9 cellular contexts compared by ENCODE assay signal in the genomic region with DNA sequence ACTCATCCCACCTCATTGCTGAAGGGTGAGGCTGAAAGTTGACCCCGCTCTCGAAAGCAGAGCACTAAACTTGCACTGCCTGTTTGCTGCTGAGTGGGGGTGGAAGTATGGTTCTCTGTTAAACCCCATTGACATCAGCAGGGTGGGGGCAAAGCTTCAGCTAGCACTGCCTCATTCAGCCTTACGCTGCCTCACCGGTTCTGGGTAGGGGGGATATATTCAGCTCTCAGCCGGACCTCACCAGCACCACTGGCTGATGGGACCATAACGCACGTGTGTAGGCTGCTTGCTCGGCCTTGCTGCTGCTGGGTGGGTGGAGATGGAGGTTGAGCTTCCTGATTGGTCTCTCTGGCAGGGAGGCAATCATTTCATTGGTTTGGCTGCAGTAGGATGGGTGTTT.
"Had no signal": no experiment of that assay in that cellular context is flagged by ENCODE, and none has a peak within 500 bp of the region (broad histone marks: within the 10 kb centered on the region; RNA-seq: fewer than 3 reads in every experiment).

No MANE protein-coding gene starts in this region.

- H3K36me3 ChIP-seq: HAP-1 had no signal

- ATAC-seq: HCT116, HepG2 had no signal

- H3K9ac ChIP-seq: GM23248 had no signal

- DNase-seq: GM23248, GOT3, H7, HFFc6, KBM-7 had no signal

- H3K4me1 ChIP-seq: HAP-1 had no signal

- H3K27ac ChIP-seq: GM23248, HL-60 had no signal

- H3K4me3 ChIP-seq: GM23248, HAP-1 had no signal

- H3K9me3 ChIP-seq: HAP-1 had no signal

- H2AFZ ChIP-seq: GM23248 had no signal
